ENCODE assay signal across 2 cellular contexts in the genomic region with DNA sequence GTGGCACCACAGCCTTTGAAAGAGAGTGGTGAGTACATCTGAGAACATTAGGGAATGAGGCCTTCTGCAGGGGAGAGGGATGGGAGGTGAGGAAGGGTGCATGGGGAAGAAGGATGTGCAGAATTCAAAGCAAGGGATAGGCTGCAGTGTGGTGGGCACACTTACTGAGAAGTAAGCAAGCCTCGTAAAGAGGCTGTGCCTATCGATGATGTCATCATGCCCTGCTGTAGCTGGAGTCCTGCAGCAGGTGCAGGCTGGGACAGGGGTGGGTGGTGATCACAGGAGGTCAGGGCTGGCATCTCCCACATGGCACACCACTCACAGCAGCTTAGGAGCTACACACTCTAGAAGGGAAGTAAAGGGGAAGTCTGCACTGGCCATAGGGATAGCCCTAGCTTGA.
TF ChIP-seq lines count a peak whose summit lies in the region.

No MANE protein-coding gene starts in this region.

TF ChIP-seq in HepG2, 621 proteins besides CTCF, POLR2A, EP300 and RAD21:
- TF ChIP-seq ZNF563 (CRISPR knock-in tag; IDR thresholded peaks at IDR 0.05) (no peak), ATF7 (IDR thresholded peaks at IDR 0.05) (peak; percentile 95), ATF7 (CRISPR knock-in tag; IDR thresholded peaks at IDR 0.05) (no peak)

TF ChIP-seq in K562, 482 proteins besides CTCF, POLR2A, EP300 and RAD21:
- no peak for TF ChIP-seq CTBP1 (IDR thresholded peaks at IDR 0.05; ENCODE audit: borderline replicate concordance)
- peak; percentile 45; the same call in 1 of the 2 replicates for TF ChIP-seq ATF3 (IDR thresholded peaks at IDR 0.05)
- TF ChIP-seq ATF3 (CRISPR knock-in tag; conservative IDR thresholded peaks at IDR 0.05), result no peak
